Comparison of ENCODE assay signal across 8 cellular contexts in the genomic region with DNA sequence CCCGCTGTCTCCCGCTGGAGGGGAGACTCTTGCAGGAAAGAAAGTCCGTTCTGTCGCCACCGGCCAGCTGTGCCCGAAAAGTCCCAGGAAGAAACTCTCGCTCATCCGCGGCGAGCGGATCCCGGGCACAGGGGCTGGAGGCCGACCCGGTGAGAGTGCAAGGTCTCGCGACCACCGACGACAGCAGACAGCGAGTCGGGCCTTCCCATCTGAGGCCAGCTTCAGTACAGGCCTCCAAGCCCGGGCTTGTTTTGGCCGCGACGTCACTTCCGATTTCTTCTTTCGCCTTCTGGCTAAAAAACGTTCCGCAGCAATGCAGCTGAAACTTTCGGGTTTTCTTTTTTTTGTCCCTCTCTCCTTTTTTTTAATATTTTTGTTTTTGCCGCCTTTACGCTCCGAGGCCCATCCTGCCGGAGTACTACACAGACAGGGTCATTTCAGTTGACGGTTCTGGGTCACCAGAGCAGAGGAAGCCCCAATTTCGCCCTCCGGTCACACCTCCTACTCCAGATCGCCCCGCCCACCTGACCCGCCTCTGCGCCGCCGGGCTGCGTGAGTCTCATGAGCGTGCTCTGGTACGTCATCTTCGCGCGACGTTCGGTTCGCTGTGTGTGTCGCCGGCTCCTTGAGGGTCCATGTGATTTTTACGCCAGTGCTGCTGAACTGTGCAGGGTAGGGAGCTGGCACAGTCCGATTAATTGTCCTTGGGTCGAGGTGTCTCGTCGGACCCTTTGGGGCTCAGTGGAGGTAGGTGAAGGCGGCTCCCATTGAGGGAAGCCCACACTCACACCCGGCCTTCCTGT. TPM values are rescaled to one million over a fixed set of nuclear protein-coding genes. Genes with fewer than 3 reads are reported as not detected.
DNase-seq lines count a peak whose midpoint lies in the region; TF ChIP-seq lines count a peak whose summit lies in the region.

A gene with protein sequence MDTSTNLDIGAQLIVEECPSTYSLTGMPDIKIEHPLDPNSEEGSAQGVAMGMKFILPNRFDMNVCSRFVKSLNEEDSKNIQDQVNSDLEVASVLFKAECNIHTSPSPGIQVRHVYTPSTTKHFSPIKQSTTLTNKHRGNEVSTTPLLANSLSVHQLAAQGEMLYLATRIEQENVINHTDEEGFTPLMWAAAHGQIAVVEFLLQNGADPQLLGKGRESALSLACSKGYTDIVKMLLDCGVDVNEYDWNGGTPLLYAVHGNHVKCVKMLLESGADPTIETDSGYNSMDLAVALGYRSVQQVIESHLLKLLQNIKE (minus strand): TSS at position 474 of the 803 bp plus-strand sequence. CDS start 2,758 bp downstream, outside the sequence.
A gene with protein sequence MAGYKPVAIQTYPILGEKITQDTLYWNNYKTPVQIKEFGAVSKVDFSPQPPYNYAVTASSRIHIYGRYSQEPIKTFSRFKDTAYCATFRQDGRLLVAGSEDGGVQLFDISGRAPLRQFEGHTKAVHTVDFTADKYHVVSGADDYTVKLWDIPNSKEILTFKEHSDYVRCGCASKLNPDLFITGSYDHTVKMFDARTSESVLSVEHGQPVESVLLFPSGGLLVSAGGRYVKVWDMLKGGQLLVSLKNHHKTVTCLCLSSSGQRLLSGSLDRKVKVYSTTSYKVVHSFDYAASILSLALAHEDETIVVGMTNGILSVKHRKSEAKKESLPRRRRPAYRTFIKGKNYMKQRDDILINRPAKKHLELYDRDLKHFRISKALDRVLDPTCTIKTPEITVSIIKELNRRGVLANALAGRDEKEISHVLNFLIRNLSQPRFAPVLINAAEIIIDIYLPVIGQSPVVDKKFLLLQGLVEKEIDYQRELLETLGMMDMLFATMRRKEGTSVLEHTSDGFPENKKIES (plus strand): TSS at position 578 of the 803 bp plus-strand sequence. CDS start 1,602 bp downstream, outside the sequence.

- peaks cover 22% of the 10 kb centered on the region for H3K36me3 Mint-ChIP-seq in nephron (ENCODE audit: low read depth)
- peaks cover 31% of the 10 kb centered on the region for H3K36me3 Mint-ChIP-seq in stimulated activated naive CD8-positive, alpha-beta T cell treated with anti-CD3 and anti-CD28 coated beads, Interleukin-15, Interleukin-2, amounts not matched to agents 100 ng/mL and 50 ng/mL, for 24 hours (ENCODE audit: low read depth)

- H3K4me3 Mint-ChIP-seq in nephron: peak within 1 kb of the TSS; percentile 97
- H3K4me3 Mint-ChIP-seq in stimulated activated naive CD8-positive, alpha-beta T cell treated with anti-CD3 and anti-CD28 coated beads, Interleukin-15, Interleukin-2, amounts not matched to agents 100 ng/mL and 50 ng/mL, for 24 hours: peak within 1 kb of the TSS; percentile 95

- H3K9ac ChIP-seq in ES-I3 (ENCODE audit: low read depth, low read length): peak within 1 kb of the TSS; percentile 91
- H3K9ac ChIP-seq in MM.1S (ENCODE audit: low read length): peak within 1 kb of the TSS; percentile 90

- H3K4me1 ChIP-seq in ES-I3 (ENCODE audit: insufficient read depth, low read length): no peaks in the 10 kb centered on the region
- H3K4me1 ChIP-seq in HAP-1: peaks cover 5% of the 10 kb centered on the region
- H3K4me1 ChIP-seq in MM.1S (ENCODE audit: low read length): peaks cover 9% of the 10 kb centered on the region

- in situ Hi-C loops in HAP-1 (cut with MboI; ENCODE audit: low sequenced_read_pairs): no loop called here

- H4K20me1 ChIP-seq in MM.1S (ENCODE audit: insufficient read depth, low read length): no peaks in the 10 kb centered on the region

- peak within 1 kb of the TSS; percentile 95 to 99 (median 99) for H3K27ac Mint-ChIP-seq in nephron
- peak within 1 kb of the TSS; percentile 98 for H3K27ac Mint-ChIP-seq in stimulated activated naive CD8-positive, alpha-beta T cell treated with anti-CD3 and anti-CD28 coated beads, Interleukin-15, Interleukin-2, amounts not matched to agents 100 ng/mL and 50 ng/mL, for 24 hours

- no peaks in the 10 kb centered on the region for H3K9me3 Mint-ChIP-seq in nephron
- H3K9me3 Mint-ChIP-seq in stimulated activated naive CD8-positive, alpha-beta T cell treated with anti-CD3 and anti-CD28 coated beads, Interleukin-15, Interleukin-2, amounts not matched to agents 100 ng/mL and 50 ng/mL, for 24 hours: no peaks in the 10 kb centered on the region

- H2AFZ ChIP-seq in MM.1S (ENCODE audit: low read length): peak within 1 kb of the TSS; percentile 83

- H3K9me2 ChIP-seq in MM.1S (replicated peaks; ENCODE audit: insufficient read depth, low read length): no peaks in the 10 kb centered on the region

- H3K79me2 ChIP-seq in MM.1S (ENCODE audit: low read length): peaks cover 66% of the 10 kb centered on the region

- H3K27me3 ChIP-seq in HAP-1 (ENCODE audit: low read depth) (no peaks in the 10 kb centered on the region), MM.1S (replicated peaks; ENCODE audit: insufficient read depth, low read length) (no peaks in the 10 kb centered on the region)

- no peaks in the 10 kb centered on the region for H3K27me3 Mint-ChIP-seq in nephron (ENCODE audit: low read depth)
- no peaks in the 10 kb centered on the region for H3K27me3 Mint-ChIP-seq in stimulated activated naive CD8-positive, alpha-beta T cell treated with anti-CD3 and anti-CD28 coated beads, Interleukin-15, Interleukin-2, amounts not matched to agents 100 ng/mL and 50 ng/mL, for 24 hours

- H3K4me2 ChIP-seq in MM.1S (ENCODE audit: low read depth, low read length): peak within 1 kb of the TSS; percentile 81

- no peaks in the 10 kb centered on the region for H3K9me3 ChIP-seq in ES-I3 (ENCODE audit: control insufficient read depth, insufficient read depth, low read length)
- no peaks in the 10 kb centered on the region for H3K9me3 ChIP-seq in HAP-1
- no peaks in the 10 kb centered on the region for H3K9me3 ChIP-seq in MM.1S (replicated peaks; ENCODE audit: insufficient read depth, low read length)

- peaks cover 33% of the 10 kb centered on the region for H3K4me1 Mint-ChIP-seq in nephron
- H3K4me1 Mint-ChIP-seq in stimulated activated naive CD8-positive, alpha-beta T cell treated with anti-CD3 and anti-CD28 coated beads, Interleukin-15, Interleukin-2, amounts not matched to agents 100 ng/mL and 50 ng/mL, for 24 hours (ENCODE audit: low read depth): peaks cover 44% of the 10 kb centered on the region

- peak within 1 kb of the TSS; percentile 77 for H3K27ac ChIP-seq in MM.1S (ENCODE audit: low read length)

- DNase-seq in HAP-1 (ENCODE audit: low spot score in 2 of 2) (peak; percentile 88 to 100), MM.1S (peak; percentile 98), SIG-M5 (lab: John Stamatoyannopoulos, UW) (peak; percentile 75), activated gamma-delta T cell (lab: John Stamatoyannopoulos, UW) (peak; percentile 92), fibroblast of the aortic adventitia (ENCODE audit: low read depth) (peak; percentile 98)

- no peak for TF ChIP-seq CTCF in MM.1S (IDR thresholded peaks at IDR 0.05; ENCODE audit: low read length)
- no peak for TF ChIP-seq CTCF in fibroblast of the aortic adventitia (IDR thresholded peaks at IDR 0.05; ENCODE audit: insufficient read depth, low read length)
- TF ChIP-seq CTCF in nephron (IDR thresholded peaks at IDR 0.05; ENCODE audit: unreplicated experiment in 3 of 3): no peak

- H3F3A ChIP-seq in MM.1S (ENCODE audit: insufficient read depth, low read length): no peaks in the 10 kb centered on the region

- peak within 1 kb of the TSS; percentile 61 for H3K4me3 ChIP-seq in HAP-1
- H3K4me3 ChIP-seq in MM.1S (ENCODE audit: low read length): peak within 1 kb of the TSS; percentile 94
- peak within 1 kb of the TSS; percentile 74 for H3K4me3 ChIP-seq in fibroblast of the aortic adventitia (ENCODE audit: low read depth, low read length)

- H3K36me3 ChIP-seq in ES-I3 (ENCODE audit: insufficient read depth, low read length) (peaks cover 4% of the 10 kb centered on the region; the same call in 1 of the 2 replicates), HAP-1 (replicated peaks) (peaks cover 25% of the 10 kb centered on the region), MM.1S (replicated peaks; ENCODE audit: insufficient read depth, low read length) (no peaks in the 10 kb centered on the region; the same call in 1 of the 2 replicates)

RNA-seq across cellular contexts. Expression of the first gene that starts in this region (rescaled TPM):
- 10.5 and 15.3 TPM in 2 replicates for total RNA-seq in fibroblast of the aortic adventitia (ENCODE audit: low replicate concordance)

RNA-seq across cellular contexts. Expression of the second gene that starts in this region (rescaled TPM):
- 31.2 and 33.2 TPM in 2 replicates for total RNA-seq in fibroblast of the aortic adventitia (ENCODE audit: low replicate concordance)

Comparison
In these comparisons a context has a peak if more than half of its experiments do, and no peak if none do; other contexts are left out.
1. Peak in every context shown above with its lines: DNase-seq, H3K4me3 ChIP-seq and H3K27ac ChIP-seq.